ENCODE assay signal across 8 cellular contexts in the genomic region with DNA sequence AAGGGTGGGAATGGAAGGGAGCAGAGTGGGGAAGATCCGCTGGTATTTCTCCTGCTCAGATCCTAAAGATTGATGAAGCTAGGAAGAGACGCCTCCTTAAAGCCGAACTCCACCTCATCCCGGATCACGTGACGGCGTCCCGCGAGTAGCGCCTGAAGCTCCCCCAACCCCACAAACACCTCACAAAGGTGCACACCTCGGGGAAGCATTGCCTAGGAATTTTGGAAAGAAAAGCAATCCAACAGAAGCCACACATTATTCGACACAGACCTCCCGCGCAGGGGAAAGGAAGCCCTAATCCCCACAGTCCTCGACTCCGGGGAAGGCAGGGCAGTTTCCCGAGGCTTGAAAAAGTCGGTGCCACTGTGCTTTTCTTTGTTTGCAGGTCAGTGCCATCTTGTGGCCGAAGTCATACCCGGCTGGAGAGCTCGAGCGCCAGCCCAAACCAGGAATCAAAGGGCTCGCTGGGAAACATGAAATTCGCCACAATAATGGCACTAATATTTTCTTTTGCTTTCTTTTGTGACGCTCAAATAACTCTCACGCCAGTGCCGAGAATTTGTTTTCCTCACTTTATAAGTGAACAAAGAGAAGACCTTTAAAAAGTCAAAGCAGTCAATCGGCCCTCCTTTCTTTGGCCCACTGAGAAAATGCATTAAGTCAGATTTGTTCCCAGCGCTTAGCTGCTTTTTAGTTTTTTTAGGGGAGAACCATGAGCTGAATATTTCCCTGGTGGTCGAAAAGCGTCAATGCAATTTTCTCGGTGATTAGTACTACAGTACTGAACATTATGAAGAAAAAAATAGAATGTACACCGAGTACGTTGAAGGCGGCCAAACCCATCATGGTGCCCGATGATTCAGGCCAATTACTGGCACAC. TPM values are rescaled to one million over a fixed set of nuclear protein-coding genes. Genes with fewer than 3 reads are reported as not detected.
DNase-seq lines count a peak whose midpoint lies in the region; ATAC-seq, FAIRE-seq and TF ChIP-seq lines count a peak whose summit lies in the region.

A gene (minus strand): TSS at position 71 of the 880 bp plus-strand sequence. CDS start 6,042 bp downstream, outside the sequence.

- peak within 1 kb of the TSS in 1 of 2 experiments; percentile 94 for H3K14ac ChIP-seq in mesenchymal stem cell (ENCODE audit: low read length in 2 of 2)

- H4K8ac ChIP-seq in mesenchymal stem cell (ENCODE audit: low read length), result peak within 1 kb of the TSS; percentile 37

- WGBS in mesenchymal stem cell, result 13% methylated on average over 34 of the region's 36 CpGs
- 9 to 12% (median 11%) methylated on average over 36 of the region's 36 CpGs for WGBS in stomach, 5 donors

- H3K9me3 ChIP-seq in mesenchymal stem cell (ENCODE audit: control insufficient read depth, low read length) (no peaks in the 10 kb centered on the region), stomach (no peaks in the 10 kb centered on the region)

- peak within 1 kb of the TSS; percentile 28 for H4K91ac ChIP-seq in mesenchymal stem cell (ENCODE audit: low read length)

- peak within 1 kb of the TSS; percentile 82 for H3K27ac Mint-ChIP-seq in WTC11

- peaks cover 19% of the 10 kb centered on the region for H3K79me1 ChIP-seq in mesenchymal stem cell (replicated peaks; ENCODE audit: low read length, poor library complexity, severe bottlenecking)

- peak within 1 kb of the TSS; percentile 24 for H2BK5ac ChIP-seq in mesenchymal stem cell (ENCODE audit: low read depth, low read length, poor library complexity, severe bottlenecking)

- no peak within 1 kb of the TSS for H3K4ac ChIP-seq in mesenchymal stem cell (ENCODE audit: low read depth in 1 of 2, low read length in 2 of 2)

- H3K36me3 ChIP-seq in mesenchymal stem cell (ENCODE audit: control insufficient read depth in 1 of 2, insufficient read depth in 2 of 2, low read depth in 1 of 2, low read length in 2 of 2) (peaks cover 0 to 4% of the 10 kb centered on the region in 2 experiments), stomach (no peaks in the 10 kb centered on the region)

- no peak for TF ChIP-seq EP300 in stomach (IDR thresholded peaks at IDR 0.05)

- peak within 1 kb of the TSS in 1 of 2 experiments; percentile 63 for H2BK12ac ChIP-seq in mesenchymal stem cell (ENCODE audit: low read length in 2 of 2)

- TF ChIP-seq POLR2A in GM12891 (IDR thresholded peaks at IDR 0.05; ENCODE audit: low read depth, low read length), result no peak
- no peak for TF ChIP-seq POLR2A in stomach (IDR thresholded peaks at IDR 0.05)

- peaks cover 8% of the 10 kb centered on the region for H3K4me1 ChIP-seq in mesenchymal stem cell (ENCODE audit: control insufficient read depth, insufficient read depth, low read depth, low read length)
- H3K4me1 ChIP-seq in stomach, result peaks cover 7 to 27% (median 22%) of the 10 kb centered on the region in 4 donors

- H2BK120ac ChIP-seq in mesenchymal stem cell (ENCODE audit: low read depth, low read length), result no peak within 1 kb of the TSS

- H3K4me3 ChIP-seq in epithelial cell of esophagus (ENCODE audit: low read length) (peak within 1 kb of the TSS; percentile 63), mesenchymal stem cell (ENCODE audit: insufficient read depth in 1 of 2, low read depth in 1 of 2, low read length in 2 of 2) (peak within 1 kb of the TSS; percentile 76 to 87), stomach (peak within 1 kb of the TSS; percentile 47 to 55 (median 51))

- H2AFZ ChIP-seq in mesenchymal stem cell (ENCODE audit: low read depth, low read length), result peak within 1 kb of the TSS; percentile 86

- H3K18ac ChIP-seq in mesenchymal stem cell (ENCODE audit: low read depth in 1 of 2, low read length in 2 of 2), result peak within 1 kb of the TSS; percentile 24 to 66

- H3K4me1 Mint-ChIP-seq in WTC11, result peaks cover 25% of the 10 kb centered on the region

- peak within 1 kb of the TSS; percentile 6 for H2BK15ac ChIP-seq in mesenchymal stem cell (ENCODE audit: low read depth, poor library complexity, severe bottlenecking)

- peak within 1 kb of the TSS; percentile 81 for H3K4me3 Mint-ChIP-seq in WTC11

- CTCF ChIA-PET in WTC11 (lab: Charles Lee), result interaction anchor here (0.6 to 2.4 kb wide), 36 partner anchors 10 to 835 kb away, joined by 3 to 32 read pairs (median 4); a partner anchor contains a TSS

- peak; percentile 31; the same call in 1 of the 2 replicates for TF ChIP-seq CTCF in WTC11 (IDR thresholded peaks at IDR 0.05)
- peak; percentile 81 for TF ChIP-seq CTCF in epithelial cell of esophagus (IDR thresholded peaks at IDR 0.05; ENCODE audit: insufficient read depth, low read depth, low read length, missing control alignments)
- TF ChIP-seq CTCF in stomach (IDR thresholded peaks at IDR 0.05), result peak in 5 of 7 experiments; percentile 30 to 51 (median 49)

- DNase-seq in A172 (ENCODE audit: low spot score), result peak; percentile 72
- DNase-seq in GM12891 (ENCODE audit: insufficient read length, low spot score), result peak; percentile 37
- peak; percentile 9 for DNase-seq in NCI-H146 treated with DMSO at 0.1 percent for 48 hours (lab: John Stamatoyannopoulos, UW; ENCODE audit: unreplicated experiment)
- DNase-seq in WTC11 (ENCODE audit: low spot score), result peak; percentile 78
- peak; percentile 82 for DNase-seq in epithelial cell of esophagus (ENCODE audit: low read depth)
- peak; percentile 87 for DNase-seq in mesenchymal stem cell
- DNase-seq in stomach, result peak; percentile 65

- peak within 1 kb of the TSS in 1 of 2 experiments; percentile 83 for H3K23ac ChIP-seq in mesenchymal stem cell (ENCODE audit: low read length in 2 of 2)

- peaks cover 17% of the 10 kb centered on the region for H3K27me3 Mint-ChIP-seq in WTC11 (ENCODE audit: low read depth)

- no peak within 1 kb of the TSS for H2AK5ac ChIP-seq in mesenchymal stem cell (ENCODE audit: low read length, severe bottlenecking)

- peak within 1 kb of the TSS; percentile 100 for H3K4me2 ChIP-seq in mesenchymal stem cell (ENCODE audit: low read length, poor library complexity, severe bottlenecking)

- peak within 1 kb of the TSS; percentile 76 for H3K9ac ChIP-seq in mesenchymal stem cell (ENCODE audit: low read length)

- H3K27ac ChIP-seq in mesenchymal stem cell (ENCODE audit: low read length, poor library complexity, severe bottlenecking) (peak within 1 kb of the TSS; percentile 86), stomach (peak within 1 kb of the TSS in 2 of 5 donors; percentile 9 to 44)

- H3K9me3 Mint-ChIP-seq in WTC11, result no peaks in the 10 kb centered on the region

- FAIRE-seq in GM12891 (lab: Jason Lieb, UNC), result peak; percentile 76

- H3K36me3 Mint-ChIP-seq in WTC11, result no peaks in the 10 kb centered on the region

- POLR2A ChIA-PET in WTC11 (lab: Charles Lee), result interaction anchor here (0.8 to 1.8 kb wide), 2 partner anchors 161 to 162 kb away, joined by 3 to 11 read pairs; a partner anchor contains a TSS

- H3K27me3 ChIP-seq in mesenchymal stem cell (ENCODE audit: control insufficient read depth in 1 of 2, insufficient read depth in 1 of 2, low read length in 2 of 2), result peaks cover 6 to 31% of the 10 kb centered on the region in 2 experiments
- H3K27me3 ChIP-seq in stomach, result peaks cover 0 to 59% (median 27%) of the 10 kb centered on the region in 3 donors

- ATAC-seq in HG02840 (IDR thresholded peaks at IDR 0.05; ENCODE audit: low FRiP score, unreplicated experiment), result peak; percentile 62
- ATAC-seq in WTC11, result peak; percentile 78

- intact Hi-C loops in stomach (cut with DNase I; ENCODE audit: low total_unique reads), result no loop called here

TF ChIP-seq in GM12891, 5 proteins besides CTCF, POLR2A, EP300 and RAD21:
- TF ChIP-seq SPI1 (IDR thresholded peaks at IDR 0.05; ENCODE audit: low read depth, low read length) (no peak), POLR2AphosphoS5 (IDR thresholded peaks at IDR 0.05; ENCODE audit: low read depth, low read length) (no peak), PAX5 (IDR thresholded peaks at IDR 0.05; ENCODE audit: insufficient read depth, low read length, severe bottlenecking) (no peak), TAF1 (IDR thresholded peaks at IDR 0.05; ENCODE audit: low read depth, low read length) (no peak), POU2F2 (IDR thresholded peaks at IDR 0.05; ENCODE audit: low read depth, low read length) (no peak)

TF ChIP-seq in WTC11, 78 proteins besides CTCF, POLR2A, EP300 and RAD21 (continues in another document):
- no peak for TF ChIP-seq ZNF396 (CRISPR knock-in tag; IDR thresholded peaks at IDR 0.05; ENCODE audit: borderline replicate concordance)
- TF ChIP-seq, protein P1, sequence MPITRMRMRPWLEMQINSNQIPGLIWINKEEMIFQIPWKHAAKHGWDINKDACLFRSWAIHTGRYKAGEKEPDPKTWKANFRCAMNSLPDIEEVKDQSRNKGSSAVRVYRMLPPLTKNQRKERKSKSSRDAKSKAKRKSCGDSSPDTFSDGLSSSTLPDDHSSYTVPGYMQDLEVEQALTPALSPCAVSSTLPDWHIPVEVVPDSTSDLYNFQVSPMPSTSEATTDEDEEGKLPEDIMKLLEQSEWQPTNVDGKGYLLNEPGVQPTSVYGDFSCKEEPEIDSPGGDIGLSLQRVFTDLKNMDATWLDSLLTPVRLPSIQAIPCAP (CRISPR knock-in tag; IDR thresholded peaks at IDR 0.05), result no peak
- TF ChIP-seq CREB1 (CRISPR knock-in tag; IDR thresholded peaks at IDR 0.05), result no peak
- no peak for TF ChIP-seq GRHL2 (CRISPR knock-in tag; IDR thresholded peaks at IDR 0.05; ENCODE audit: insufficient replicate concordance, severe bottlenecking)

RNA-seq across cellular contexts. Expression of the gene that starts here (rescaled TPM):
- 1.4 and 1.6 TPM in 2 replicates for total RNA-seq in A172 (2014; rRNA removed; shearing (Covaris generic))
- not detected for polyA plus RNA-seq in GM12891 (2012; ENCODE audit: low read depth, missing spikeins)
- total RNA-seq in WTC11 (2021) (18.0 to 21.5 TPM (median 21.3 TPM) in 3 replicates), stomach (10 to 100 TPM in 1 of 5 donors, 1 to 10 TPM in 2, under 1 TPM in 1, not detected in 1; 0.89 to 21.6 (median 6.2) TPM)
- polyA plus RNA-seq in mesenchymal stem cell (2013, experiment 1 of 2), result 16.2 TPM
- 16.8 TPM for polyA plus RNA-seq in mesenchymal stem cell (2013, experiment 2 of 2)
- under 1 TPM in 2 of 3 donors, not detected in 1; 0.33 to 0.37 TPM for polyA plus RNA-seq in stomach

Comparison
In these comparisons a context has a peak if more than half of its experiments do, and no peak if none do; other contexts are left out.
1. DNase-seq: peak in every context shown above with its lines; median percentile 87 in mesenchymal stem cell; 82 in epithelial cell of esophagus; 78 in WTC11; 72 in A172; 65 in stomach; 37 in GM12891; 9 in NCI-H146 treated with DMSO at 0.1 percent for 48 hours.
2. CTCF ChIP-seq: peak in every context shown above with its lines; median percentile 81 in epithelial cell of esophagus; 49 in stomach; 31 in WTC11.